8 cellular contexts compared by ENCODE assay signal in genomic region chr17:40309031-40309937, GRCh38. TPM values are rescaled to one million over a fixed set of nuclear protein-coding genes. Genes with fewer than 3 reads are reported as not detected.
DNase-seq lines count a peak whose midpoint lies in the region; ATAC-seq and TF ChIP-seq lines count a peak whose summit lies in the region.

Gene RARA (plus strand): TSS chr17:40309180. CDS start chr17:40331219, 22,039 bp downstream.

- H3K27me3 ChIP-seq in SJCRH30 (no peaks in the 10 kb centered on the region), endodermal cell (ENCODE audit: control insufficient read depth, insufficient read depth, low read length, poor library complexity, severe bottlenecking) (no peaks in the 10 kb centered on the region), mononuclear cell (ENCODE audit: insufficient read depth, low read length) (no peaks in the 10 kb centered on the region), transverse colon (no peaks in the 10 kb centered on the region)

- 0 to 7% methylated on average over 6 to 15 of the region's 20 CpGs for WGBS in endodermal cell (ENCODE audit: insufficient coverage in 1 of 2, insufficient read length in 1 of 2), 2 experiments
- 15 to 40% methylated on average over 6 to 20 of the region's 20 CpGs for WGBS in transverse colon (ENCODE audit: low coverage in 1 of 2), 2 donors

- TF ChIP-seq CTCF in endodermal cell (conservative IDR thresholded peaks at IDR 0.05) (no peak), transverse colon (IDR thresholded peaks at IDR 0.05) (no peak)

- no peak within 1 kb of the TSS for H3K9ac ChIP-seq in endodermal cell (ENCODE audit: extremely low read depth, low read length, poor library complexity, severe bottlenecking)

- peaks cover 3% of the 10 kb centered on the region for H3K27me3 Mint-ChIP-seq in endodermal cell (ENCODE audit: insufficient read depth)

- peak within 1 kb of the TSS; percentile 52 for H3K27ac Mint-ChIP-seq in endodermal cell

- peak; percentile 46 for DNase-seq in activated T-cell treated with anti-CD3 and anti-CD28 coated beads, Interleukin-2, amount 50 U/mL, for 1 hour
- no peak for DNase-seq in activated T-cell treated with anti-CD3 and anti-CD28 coated beads for 4 hours
- DNase-seq in SJCRH30, result peak; percentile 60 to 65
- peak; percentile 96 for DNase-seq in endodermal cell
- peak; percentile 74 for DNase-seq in transverse colon
- DNase-seq in MV-4-11 (lab: John Stamatoyannopoulos, UW), result no peak

- H3K4me3 Mint-ChIP-seq in endodermal cell, result no peak within 1 kb of the TSS

- in situ Hi-C loops in transverse colon (cut with MboI; ENCODE audit: low pct_ligation_motif_present in 1 of 4, low pct_unique_long_range_greater_than_20kb in 1 of 4, low sequenced_read_pairs in 3 of 4), result no loop called here

- ATAC-seq in GM21447 (IDR thresholded peaks at IDR 0.05; ENCODE audit: unreplicated experiment), result no peak

- no peaks in the 10 kb centered on the region for H3K9me3 Mint-ChIP-seq in endodermal cell

- TF ChIP-seq EP300 in transverse colon (IDR thresholded peaks at IDR 0.05; ENCODE audit: low read depth), result no peak

- H3K9me3 ChIP-seq in SJCRH30 (replicated peaks) (no peaks in the 10 kb centered on the region), endodermal cell (ENCODE audit: control insufficient read depth, low read length) (no peaks in the 10 kb centered on the region), mononuclear cell (ENCODE audit: low read depth, low read length) (no peaks in the 10 kb centered on the region), transverse colon (no peaks in the 10 kb centered on the region)

- intact Hi-C loops in transverse colon (cut with DNase I; ENCODE audit: low total_unique reads), result no loop called here

- H3K36me3 Mint-ChIP-seq in endodermal cell (ENCODE audit: low read depth), result no peaks in the 10 kb centered on the region

- H3K27ac ChIP-seq in SJCRH30 (peak within 1 kb of the TSS; percentile 56), endodermal cell (ENCODE audit: low read depth, low read length) (no peak within 1 kb of the TSS), transverse colon (peak within 1 kb of the TSS; percentile 65 to 75 (median 70))

- H3K36me3 ChIP-seq in SJCRH30, result no peaks in the 10 kb centered on the region
- peaks cover 2% of the 10 kb centered on the region for H3K36me3 ChIP-seq in endodermal cell (ENCODE audit: control insufficient read depth, insufficient read depth, low read length)
- no peaks in the 10 kb centered on the region for H3K36me3 ChIP-seq in transverse colon

- H3K4me3 ChIP-seq in SJCRH30, result peak within 1 kb of the TSS; percentile 58
- H3K4me3 ChIP-seq in endodermal cell (ENCODE audit: low read length), result peak within 1 kb of the TSS; percentile 96
- peak within 1 kb of the TSS; percentile 7 for H3K4me3 ChIP-seq in mononuclear cell (ENCODE audit: low read length)
- H3K4me3 ChIP-seq in transverse colon, result peak within 1 kb of the TSS; percentile 19 to 47 (median 40)

- peaks cover 33% of the 10 kb centered on the region for H3K4me1 Mint-ChIP-seq in endodermal cell

- H3K4me1 ChIP-seq in SJCRH30, result peaks cover 80% of the 10 kb centered on the region
- H3K4me1 ChIP-seq in endodermal cell (ENCODE audit: control insufficient read depth, insufficient read depth, low read length), result peaks cover 31% of the 10 kb centered on the region
- H3K4me1 ChIP-seq in mononuclear cell (ENCODE audit: insufficient read depth, low read length), result peaks cover 80% of the 10 kb centered on the region
- peaks cover 61 to 86% (median 74%) of the 10 kb centered on the region in 4 donors for H3K4me1 ChIP-seq in transverse colon

- no peak for TF ChIP-seq POLR2A in transverse colon (IDR thresholded peaks at IDR 0.05)

RNA-seq across cellular contexts. Expression of gene RARA, which starts in this region (rescaled TPM):
- total RNA-seq in SJCRH30 (2014; rRNA removed; shearing (Covaris generic)), result 42.3 and 43.2 TPM in 2 replicates
- total RNA-seq in endodermal cell (10 to 100 TPM; 22.7 to 27.6 TPM), mononuclear cell (67.9 TPM), transverse colon (100 to 1,000 TPM in 1 of 4 donors, 10 to 100 TPM in 3; 23.5 to 110 (median 49.1) TPM)
- 51.2 TPM for polyA plus RNA-seq in endodermal cell (2013, experiment 1 of 2)
- 49.4 TPM for polyA plus RNA-seq in endodermal cell (2013, experiment 2 of 2)

Comparison
In these comparisons a context has a peak if more than half of its experiments do, and no peak if none do; other contexts are left out.
1. DNase-seq: peak in activated T-cell treated with anti-CD3 and anti-CD28 coated beads, Interleukin-2, amount 50 U/mL, for 1 hour (single experiment), SJCRH30 (2 of 2), endodermal cell (single experiment) and transverse colon (single experiment); none in activated T-cell treated with anti-CD3 and anti-CD28 coated beads for 4 hours (single experiment) and MV-4-11 (single experiment).
2. H3K4me3 ChIP-seq: peak in every context shown above with its lines; median percentile 96 in endodermal cell; 58 in SJCRH30; 40 in transverse colon; 7 in mononuclear cell.